9 cellular contexts compared by ENCODE assay signal in the genomic region with DNA sequence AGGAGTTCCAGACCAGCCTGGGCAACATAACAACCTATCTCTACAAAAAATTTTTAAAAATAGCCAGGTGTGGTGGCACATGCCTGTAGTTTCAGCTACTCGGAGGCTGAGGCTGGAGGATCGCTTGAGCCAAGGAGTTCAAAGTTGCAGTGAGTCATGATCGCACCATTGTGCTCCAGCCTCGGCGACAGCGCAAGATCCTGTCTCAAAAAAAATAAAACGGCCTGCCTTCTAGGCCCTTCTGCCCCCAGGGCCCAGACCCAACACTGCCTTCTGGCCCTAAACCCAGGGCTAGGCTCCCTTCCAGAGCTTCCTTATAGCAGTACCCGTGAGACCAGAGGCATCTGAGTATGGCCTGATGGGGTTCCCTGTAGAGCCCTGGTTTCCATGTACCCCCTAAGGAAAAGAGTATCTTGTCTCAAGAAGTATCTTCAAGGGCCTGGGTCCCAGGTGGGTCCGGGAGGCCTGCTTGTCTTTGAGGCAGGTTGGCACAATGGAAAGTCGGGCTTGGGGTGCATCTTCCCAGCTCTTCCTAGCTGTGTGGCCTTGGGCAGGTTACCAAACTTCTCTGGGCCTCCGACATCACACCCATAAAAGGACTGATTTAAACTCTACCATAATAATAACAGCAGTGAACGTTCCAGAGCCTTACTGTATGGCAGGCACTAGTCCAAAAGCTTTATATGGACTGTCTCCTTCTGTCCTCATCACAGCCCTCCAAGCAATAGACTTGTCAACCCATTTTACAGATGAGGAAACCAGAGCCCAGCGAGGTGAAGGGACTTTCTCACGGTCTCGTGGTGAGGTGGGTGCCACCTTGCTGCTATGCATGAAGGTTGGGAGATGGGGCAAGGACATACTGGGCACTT. TPM values are rescaled to one million over a fixed set of nuclear protein-coding genes. Genes with fewer than 3 reads are reported as not detected.
DNase-seq lines count a peak whose midpoint lies in the region; FAIRE-seq and TF ChIP-seq lines count a peak whose summit lies in the region.
"Had no signal": no experiment of that assay in that cellular context is flagged by ENCODE, and none has a peak within 500 bp of the region (broad histone marks: within the 10 kb centered on the region; RNA-seq: fewer than 3 reads in every experiment).

No MANE protein-coding gene starts in this region.

- DNase-seq in SJSA1 (ENCODE audit: low read depth in 1 of 2, low spot score in 2 of 2), result no peak
- peak; percentile 43 for DNase-seq in endothelial cell of umbilical vein (ENCODE audit: low read depth, low spot score)
- no peak for DNase-seq in smooth muscle cell (lab: John Stamatoyannopoulos, UW; ENCODE audit: unreplicated experiment)
- no peak for DNase-seq in GM10266 (ENCODE audit: extremely low spot score)
- no peak for DNase-seq in NCI-H774 (lab: John Stamatoyannopoulos, UW)
- DNase-seq in NCI-H187 treated with DMSO at 0.1 percent for 48 hours (lab: John Stamatoyannopoulos, UW), result no peak
- DNase-seq: amniotic stem cell, retina, T-helper 9 cell had no signal

- TF ChIP-seq POLR2A in endothelial cell of umbilical vein (IDR thresholded peaks at IDR 0.05; ENCODE audit: low read depth, low read length), result no peak

- CTCF ChIA-PET in endothelial cell of umbilical vein (lab: Charles Lee), result interaction anchor here (0.8 to 1.9 kb wide), 3 partner anchors 20 to 37 kb away, joined by 3 to 7 read pairs (median 3); no protein-coding TSS in a partner anchor

- H3K4me2 ChIP-seq in endothelial cell of umbilical vein (ENCODE audit: insufficient read depth, low read length), result no peak overlapping the region
- H3K4me2 ChIP-seq in smooth muscle cell, result peak overlapping the region; percentile 57

- peaks cover 85% of the 10 kb centered on the region for H3K79me2 ChIP-seq in endothelial cell of umbilical vein (ENCODE audit: control insufficient read depth, insufficient read depth, low read length)
- peaks cover 98% of the 10 kb centered on the region for H3K79me2 ChIP-seq in smooth muscle cell (ENCODE audit: low read depth)

- peaks cover 7% of the 10 kb centered on the region for H3F3A ChIP-seq in smooth muscle cell (ENCODE audit: low read depth)

- whole genome bisulfite sequencing in smooth muscle cell (ENCODE audit: low lambda C conversion rate), result 92% methylated on average over 15 of the region's 15 CpGs

- no peaks in the 10 kb centered on the region for H3K9me1 ChIP-seq in endothelial cell of umbilical vein (replicated peaks; ENCODE audit: control insufficient read depth, extremely low read depth, insufficient read depth, low read length)

- peak overlapping the region; percentile 58 for H3K27ac ChIP-seq in SJSA1
- H3K27ac ChIP-seq in endothelial cell of umbilical vein (ENCODE audit: insufficient read depth, low read depth, low read length), result peak overlapping the region; percentile 75
- H3K27ac ChIP-seq in smooth muscle cell (ENCODE audit: low read depth), result no peak overlapping the region

- intact Hi-C loops in endothelial cell of umbilical vein (cut with micrococcal nuclease), result loop anchor here (1.0 kb wide), 1 partner anchor 20 kb away; no protein-coding TSS in a partner anchor

- no peaks in the 10 kb centered on the region for H4K20me1 ChIP-seq in endothelial cell of umbilical vein (replicated peaks; ENCODE audit: control insufficient read depth, extremely low read depth, insufficient read depth, low read length)
- peaks cover 81% of the 10 kb centered on the region for H4K20me1 ChIP-seq in smooth muscle cell (ENCODE audit: low read depth)

- peaks cover 64% of the 10 kb centered on the region for H3K4me1 ChIP-seq in SJSA1 (replicated peaks)
- H3K4me1 ChIP-seq in endothelial cell of umbilical vein (ENCODE audit: control insufficient read depth, extremely low read depth, insufficient read depth, low read length), result peaks cover 42% of the 10 kb centered on the region
- H3K4me1 ChIP-seq in smooth muscle cell (ENCODE audit: low read depth), result peaks cover 4% of the 10 kb centered on the region

- BruUV-seq in endothelial cell of umbilical vein (replicated peaks; lab: Mats Ljungman, UMichigan), result no TSS peak

- FAIRE-seq in endothelial cell of umbilical vein (lab: Jason Lieb, UNC), result peak; percentile 47

- H3K9ac ChIP-seq in endothelial cell of umbilical vein (replicated peaks; ENCODE audit: extremely low read depth, insufficient read depth, low read length) (peak overlapping the region; percentile 45), smooth muscle cell (ENCODE audit: low read depth) (no peak overlapping the region)

- no peak for TF ChIP-seq CTCF in endothelial cell of umbilical vein (IDR thresholded peaks at IDR 0.05; ENCODE audit: extremely low read depth in 1 of 2, insufficient read depth in 1 of 2, low read depth in 1 of 2, low read length in 2 of 2)
- TF ChIP-seq CTCF in smooth muscle cell (IDR thresholded peaks at IDR 0.05; ENCODE audit: borderline replicate concordance, insufficient read depth, poor library complexity, severe bottlenecking), result no peak
- TF ChIP-seq CTCF in GM10266 (IDR thresholded peaks at IDR 0.05; ENCODE audit: control insufficient read depth, insufficient read depth, low read depth, missing control alignments), result no peak

- H3K4me3 ChIP-seq in SJSA1, result no peak overlapping the region
- no peak overlapping the region for H3K4me3 ChIP-seq in endothelial cell of umbilical vein (replicated peaks in 1 of 3; ENCODE audit: insufficient read depth in 1 of 3, low read depth in 1 of 3, low read length in 3 of 3)
- no peak overlapping the region for H3K4me3 ChIP-seq in smooth muscle cell

- dilution Hi-C loops in endothelial cell of umbilical vein (cut with MboI; ENCODE audit: extremely low pct_ligation_motif_present, low sequenced_read_pairs), result no loop called here

- H3K36me3 ChIP-seq in SJSA1 (peaks cover 93% of the 10 kb centered on the region), endothelial cell of umbilical vein (ENCODE audit: control insufficient read depth in 2 of 2, extremely low read depth in 1 of 2, insufficient read depth in 2 of 2, low read length in 2 of 2) (peaks cover 13 to 34% of the 10 kb centered on the region in 2 experiments), smooth muscle cell (ENCODE audit: low read depth) (no peaks in the 10 kb centered on the region)

- H3K9me3 ChIP-seq in SJSA1 (replicated peaks) (no peaks in the 10 kb centered on the region), endothelial cell of umbilical vein (replicated peaks; ENCODE audit: control insufficient read depth, insufficient read depth, low read length) (no peaks in the 10 kb centered on the region), smooth muscle cell (replicated peaks; ENCODE audit: low read depth) (no peaks in the 10 kb centered on the region)

- H2AFZ ChIP-seq in endothelial cell of umbilical vein (ENCODE audit: low read depth, low read length), result no peak overlapping the region
- H2AFZ ChIP-seq in smooth muscle cell (ENCODE audit: low read depth), result no peak overlapping the region

- no peaks in the 10 kb centered on the region for H3K27me3 ChIP-seq in SJSA1 (replicated peaks)
- no peaks in the 10 kb centered on the region for H3K27me3 ChIP-seq in endothelial cell of umbilical vein (ENCODE audit: control insufficient read depth in 2 of 2, insufficient read depth in 2 of 2, low read length in 2 of 2)
- H3K27me3 ChIP-seq in smooth muscle cell (ENCODE audit: low read depth), result no peaks in the 10 kb centered on the region

- POLR2A ChIA-PET in endothelial cell of umbilical vein (lab: Charles Lee), result interaction anchor here (1.1 kb wide), 1 partner anchor 21 kb away, joined by 3 read pairs; no protein-coding TSS in a partner anchor

RNA-seq across cellular contexts. Expression of gene LRRC8A, which starts 9.7 kb away (rescaled TPM):
- total RNA-seq in SJSA1 (2014; rRNA removed; shearing (Covaris generic)), result 88.7 and 99.4 TPM in 2 replicates
- total RNA-seq in endothelial cell of umbilical vein, result 99.6 and 126 TPM in 2 replicates
- 129 and 134 TPM in 2 replicates for polyA plus RNA-seq in endothelial cell of umbilical vein
- 114 TPM in 2 replicates for polyA plus RNA-seq in endothelial cell of umbilical vein (2011; cell fraction: cytosol; rRNA removed)
- 66.6 and 67.7 TPM in 2 replicates for polyA plus RNA-seq in endothelial cell of umbilical vein (2011; cell fraction: nucleus; rRNA removed)
- polyA plus RNA-seq in endothelial cell of umbilical vein (2012), result 82.3 and 108 TPM in 2 replicates
- 179 and 186 TPM in 2 replicates for polyA minus RNA-seq in endothelial cell of umbilical vein
- 21.5 TPM for polyA minus RNA-seq in endothelial cell of umbilical vein (2011; cell fraction: cytosol; rRNA and poly(A)+ RNA removed)
- polyA minus RNA-seq in endothelial cell of umbilical vein (2011; cell fraction: nucleus; rRNA and poly(A)+ RNA removed), result 55.5 and 56.5 TPM in 2 replicates
- total RNA-seq in smooth muscle cell, result 44.9 and 50.1 TPM in 2 replicates
- 48.6 and 58.3 TPM in 2 replicates for polyA plus RNA-seq in smooth muscle cell

RNA-seq across cellular contexts. Expression of gene KYAT1, which starts 9.8 kb away (rescaled TPM):
- total RNA-seq in SJSA1 (2014; rRNA removed; shearing (Covaris generic)), result 7.9 and 18.3 TPM in 2 replicates
- 7.2 and 8.0 TPM in 2 replicates for total RNA-seq in endothelial cell of umbilical vein
- 9.6 and 10.3 TPM in 2 replicates for polyA plus RNA-seq in endothelial cell of umbilical vein
- 6.9 and 7.2 TPM in 2 replicates for polyA plus RNA-seq in endothelial cell of umbilical vein (2011; cell fraction: cytosol; rRNA removed)
- 27.0 and 28.9 TPM in 2 replicates for polyA plus RNA-seq in endothelial cell of umbilical vein (2011; cell fraction: nucleus; rRNA removed)
- polyA plus RNA-seq in endothelial cell of umbilical vein (2012), result 5.8 and 8.3 TPM in 2 replicates
- polyA minus RNA-seq in endothelial cell of umbilical vein, result 6.1 and 8.5 TPM in 2 replicates
- 11.5 TPM for polyA minus RNA-seq in endothelial cell of umbilical vein (2011; cell fraction: cytosol; rRNA and poly(A)+ RNA removed)
- 5.9 and 7.1 TPM in 2 replicates for polyA minus RNA-seq in endothelial cell of umbilical vein (2011; cell fraction: nucleus; rRNA and poly(A)+ RNA removed)
- total RNA-seq in smooth muscle cell, result 3.1 and 10.2 TPM in 2 replicates
- 7.7 and 9.3 TPM in 2 replicates for polyA plus RNA-seq in smooth muscle cell

RNA-seq across cellular contexts. Expression of gene PHYHD1, which starts 29.2 kb away (rescaled TPM):
- total RNA-seq in SJSA1 (2014; rRNA removed; shearing (Covaris generic)), result not detected in 2 replicates
- 0.30 and 1.8 TPM in 2 replicates for total RNA-seq in endothelial cell of umbilical vein
- polyA plus RNA-seq in endothelial cell of umbilical vein, result 1.1 and 1.8 TPM in 2 replicates
- 0.77 and 1.2 TPM in 2 replicates for polyA plus RNA-seq in endothelial cell of umbilical vein (2011; cell fraction: cytosol; rRNA removed)
- 2.7 and 3.0 TPM in 2 replicates for polyA plus RNA-seq in endothelial cell of umbilical vein (2011; cell fraction: nucleus; rRNA removed)
- not detected in 2 replicates for polyA plus RNA-seq in endothelial cell of umbilical vein (2012)
- 0.28 and 1.3 TPM in 2 replicates for polyA minus RNA-seq in endothelial cell of umbilical vein
- not detected for polyA minus RNA-seq in endothelial cell of umbilical vein (2011; cell fraction: cytosol; rRNA and poly(A)+ RNA removed)
- polyA minus RNA-seq in endothelial cell of umbilical vein (2011; cell fraction: nucleus; rRNA and poly(A)+ RNA removed), result 1.6 and 1.7 TPM in 2 replicates
- total RNA-seq in smooth muscle cell, result 7.3 and 17.3 TPM in 2 replicates
- polyA plus RNA-seq in smooth muscle cell, result 30.5 and 37.6 TPM in 2 replicates

RNA-seq across cellular contexts. Expression of gene DOLK, which starts 55.8 kb away (rescaled TPM):
- total RNA-seq in SJSA1 (2014; rRNA removed; shearing (Covaris generic)), result 26.6 and 31.6 TPM in 2 replicates
- total RNA-seq in endothelial cell of umbilical vein (18.8 and 22.3 TPM in 2 replicates), smooth muscle cell (14.1 and 18.7 TPM in 2 replicates)
- polyA plus RNA-seq in endothelial cell of umbilical vein (59.8 and 71.6 TPM in 2 replicates), smooth muscle cell (26.2 and 31.3 TPM in 2 replicates)
- polyA plus RNA-seq in endothelial cell of umbilical vein (2011; cell fraction: cytosol; rRNA removed), result 26.2 and 27.5 TPM in 2 replicates
- polyA plus RNA-seq in endothelial cell of umbilical vein (2011; cell fraction: nucleus; rRNA removed), result 13.3 and 13.6 TPM in 2 replicates
- 22.6 and 24.8 TPM in 2 replicates for polyA plus RNA-seq in endothelial cell of umbilical vein (2012)
- polyA minus RNA-seq in endothelial cell of umbilical vein, result 68.3 and 77.7 TPM in 2 replicates
- polyA minus RNA-seq in endothelial cell of umbilical vein (2011; cell fraction: cytosol; rRNA and poly(A)+ RNA removed), result 17.3 TPM
- 15.5 and 18.1 TPM in 2 replicates for polyA minus RNA-seq in endothelial cell of umbilical vein (2011; cell fraction: nucleus; rRNA and poly(A)+ RNA removed)

RNA-seq across cellular contexts. Expression of gene NUP188, which starts 55.9 kb away (rescaled TPM):
- 32.3 and 76.3 TPM in 2 replicates for total RNA-seq in SJSA1 (2014; rRNA removed; shearing (Covaris generic))
- total RNA-seq in endothelial cell of umbilical vein (62.1 and 66.2 TPM in 2 replicates), smooth muscle cell (40.9 and 45.8 TPM in 2 replicates)
- polyA plus RNA-seq in endothelial cell of umbilical vein (62.7 TPM in 2 replicates), smooth muscle cell (27.5 and 31.9 TPM in 2 replicates)
- polyA plus RNA-seq in endothelial cell of umbilical vein (2011; cell fraction: cytosol; rRNA removed), result 46.2 and 57.1 TPM in 2 replicates
- polyA plus RNA-seq in endothelial cell of umbilical vein (2011; cell fraction: nucleus; rRNA removed), result 105 and 115 TPM in 2 replicates
- polyA plus RNA-seq in endothelial cell of umbilical vein (2012), result 43.7 and 48.4 TPM in 2 replicates
- polyA minus RNA-seq in endothelial cell of umbilical vein, result 198 and 201 TPM in 2 replicates
- polyA minus RNA-seq in endothelial cell of umbilical vein (2011; cell fraction: cytosol; rRNA and poly(A)+ RNA removed), result 180 TPM
- 102 and 120 TPM in 2 replicates for polyA minus RNA-seq in endothelial cell of umbilical vein (2011; cell fraction: nucleus; rRNA and poly(A)+ RNA removed)
